ENCODE assay signal across 7 cellular contexts in genomic region chr13:102344410-102344809, GRCh38. TPM values are rescaled to one million over a fixed set of nuclear protein-coding genes. Genes with fewer than 3 reads are reported as not detected.
"Had no signal": no experiment of that assay in that cellular context is flagged by ENCODE, and none has a peak within 500 bp of the region (broad histone marks: within the 10 kb centered on the region; RNA-seq: fewer than 3 reads in every experiment).

No MANE protein-coding gene starts in this region.

- DNase-seq: IMR-90, KBM-7, KG1 had no signal

- H3K4me3 ChIP-seq: K562 had no signal

- H3K27ac ChIP-seq: HL-60 had no signal

RNA-seq across cellular contexts. Expression of gene FGF14, which starts 57.4 kb away (rescaled TPM):
- polyA plus RNA-seq: HepG2, IgD-negative memory B cell, IMR-90, K562 had no signal
